In the genomic region with DNA sequence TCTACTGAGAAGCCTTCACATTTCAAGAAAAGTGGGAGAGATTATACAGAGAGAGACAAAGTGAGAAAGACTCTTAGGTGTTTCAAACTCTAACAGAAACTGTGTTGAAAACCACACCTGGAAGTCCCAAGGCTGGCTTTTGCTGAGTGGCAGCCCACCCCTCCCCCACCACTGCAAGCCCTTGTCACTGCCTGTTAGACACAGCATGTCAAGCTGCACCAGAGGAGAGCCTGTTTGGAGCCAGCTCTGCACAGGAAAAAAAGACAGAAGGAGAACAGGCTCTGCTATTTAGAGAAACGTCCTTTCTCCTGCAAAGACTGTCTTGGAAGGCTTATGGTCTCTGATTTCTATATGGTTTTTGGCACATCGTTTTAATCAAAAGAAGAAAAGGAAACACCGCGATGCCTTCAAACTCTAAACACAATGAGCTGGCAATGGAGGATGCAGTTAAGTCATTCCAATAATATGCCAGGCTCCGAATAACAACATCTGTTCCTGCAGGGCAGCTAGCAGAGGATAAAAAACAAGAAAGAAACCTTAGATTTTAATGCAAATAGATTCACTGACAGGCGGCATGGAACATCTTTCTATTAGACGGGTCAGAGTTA, we compare ENCODE assay signal across 11 cellular contexts.
DNase-seq lines count a peak whose midpoint lies in the region; ATAC-seq and TF ChIP-seq lines count a peak whose summit lies in the region.
"Had no signal": no experiment of that assay in that cellular context is flagged by ENCODE, and none has a peak within 500 bp of the region (broad histone marks: within the 10 kb centered on the region; RNA-seq: fewer than 3 reads in every experiment).

No MANE protein-coding gene starts in this region.

- no peak overlapping the region for H3K27ac Mint-ChIP-seq in endothelial cell (ENCODE audit: unreplicated experiment)
- H3K27ac Mint-ChIP-seq: activated naive CD8-positive, alpha-beta T cell treated with anti-CD3 and anti-CD28 coated beads, Interleukin-2, amount 10 ng/mL, durations not matched to agents 7 days and 5 days; memory B cell had no signal

- no peaks in the 10 kb centered on the region for H3K36me3 Mint-ChIP-seq in endothelial cell (ENCODE audit: low read depth, unreplicated experiment)
- H3K36me3 Mint-ChIP-seq: activated naive CD8-positive, alpha-beta T cell treated with anti-CD3 and anti-CD28 coated beads, Interleukin-2, amount 10 ng/mL, durations not matched to agents 7 days and 5 days; memory B cell had no signal

- peaks cover 1% of the 10 kb centered on the region for H3K27me3 Mint-ChIP-seq in endothelial cell (ENCODE audit: unreplicated experiment)
- H3K27me3 Mint-ChIP-seq: activated naive CD8-positive, alpha-beta T cell treated with anti-CD3 and anti-CD28 coated beads, Interleukin-2, amount 10 ng/mL, durations not matched to agents 7 days and 5 days; memory B cell had no signal

- TF ChIP-seq CTCF in endothelial cell (IDR thresholded peaks at IDR 0.05; ENCODE audit: unreplicated experiment) (no peak), PC-9 (conservative IDR thresholded peaks at IDR 0.05) (no peak)

- H3K9me3 Mint-ChIP-seq in endothelial cell (ENCODE audit: unreplicated experiment) = no peaks in the 10 kb centered on the region
- H3K9me3 Mint-ChIP-seq: memory B cell had no signal

- H3K4me3 Mint-ChIP-seq in endothelial cell (ENCODE audit: unreplicated experiment) = no peak overlapping the region
- H3K4me3 Mint-ChIP-seq: activated naive CD8-positive, alpha-beta T cell treated with anti-CD3 and anti-CD28 coated beads, Interleukin-2, amount 10 ng/mL, durations not matched to agents 7 days and 5 days; memory B cell had no signal

- H3K9ac ChIP-seq in muscle layer of colon (ENCODE audit: low read length) = no peak overlapping the region

- H3F3A ChIP-seq in PC-9 (ENCODE audit: insufficient read depth, low read depth) = no peaks in the 10 kb centered on the region

- no peak for ATAC-seq in HG03521 (IDR thresholded peaks at IDR 0.05; ENCODE audit: unreplicated experiment)

- no peaks in the 10 kb centered on the region for H3K9me2 ChIP-seq in PC-9 (ENCODE audit: insufficient read depth)

- H3K4me3 ChIP-seq in muscle layer of colon (ENCODE audit: low read depth in 1 of 2, low read length in 2 of 2) (no peak overlapping the region), PC-9 (no peak overlapping the region)

- no TSS peak for BruUV-seq in PC-9 (replicated peaks; lab: Mats Ljungman, UMichigan)

- H3K9me3 ChIP-seq in muscle layer of colon (ENCODE audit: low read length) (no peaks in the 10 kb centered on the region), PC-9 (ENCODE audit: insufficient read depth, low read depth) (no peaks in the 10 kb centered on the region)

- H3K36me3 ChIP-seq in muscle layer of colon (ENCODE audit: insufficient read depth, low read length) (no peaks in the 10 kb centered on the region), PC-9 (ENCODE audit: low read depth) (no peaks in the 10 kb centered on the region)

- H4K20me1 ChIP-seq in PC-9 (ENCODE audit: insufficient read depth) = no peaks in the 10 kb centered on the region

- H3K27me3 ChIP-seq in muscle layer of colon (ENCODE audit: control insufficient read depth in 1 of 2, insufficient read depth in 2 of 2, low read length in 2 of 2) = no peaks in the 10 kb centered on the region
- 0 out of 2 replicates have a peak, but pooled peaks cover 6% of the 10 kb centered on the region for H3K27me3 ChIP-seq in PC-9 (ENCODE audit: insufficient read depth, low read depth)

- CTCF ChIA-PET in PC-9 (lab: Charles Lee) = no interaction called here

- H2AFZ ChIP-seq in PC-9 = no peak overlapping the region

- intact Hi-C loops in PC-9 (cut with micrococcal nuclease; ENCODE audit: unreplicated experiment) = no loop called here

- peaks cover 24% of the 10 kb centered on the region for H3K4me1 ChIP-seq in muscle layer of colon (ENCODE audit: insufficient read depth, low read length)
- H3K4me1 ChIP-seq in PC-9 (replicated peaks; ENCODE audit: insufficient read depth) = no peaks in the 10 kb centered on the region

- no peaks in the 10 kb centered on the region for H3K79me2 ChIP-seq in PC-9 (ENCODE audit: low read depth)

- POLR2A ChIA-PET in PC-9 (lab: Charles Lee; ENCODE audit: unreplicated experiment) = no interaction called here

- H3K27ac ChIP-seq in muscle layer of colon (ENCODE audit: low read depth, low read length) = peak overlapping the region; percentile 67
- H3K27ac ChIP-seq in PC-9 = no peak overlapping the region

- DNase-seq in DMS 273 treated with DMSO at 0.1 percent for 48 hours (lab: John Stamatoyannopoulos, UW) (peak; percentile 67), NCI-H1694 (lab: John Stamatoyannopoulos, UW) (peak; percentile 70), endothelial cell (ENCODE audit: low spot score) (peak; percentile 8), PC-9 (no peak), OCI-M1 (lab: John Stamatoyannopoulos, UW) (no peak), glomerular visceral epithelial cell (ENCODE audit: extremely low spot score) (no peak)
- DNase-seq: activated naive CD8-positive, alpha-beta T cell treated with anti-CD3 and anti-CD28 coated beads, Interleukin-2, amount 10 ng/mL, durations not matched to agents 7 days and 5 days; stimulated activated CD4-positive, alpha-beta T cell treated with anti-CD3 and anti-CD28 coated beads, Interleukin-1b, Interleukin-23, amount 100 ng/mL, for 48 hours had no signal

- no peak overlapping the region for H3K4me2 ChIP-seq in PC-9

- no peaks in the 10 kb centered on the region for H3K4me1 Mint-ChIP-seq in endothelial cell (ENCODE audit: unreplicated experiment)
- H3K4me1 Mint-ChIP-seq: activated naive CD8-positive, alpha-beta T cell treated with anti-CD3 and anti-CD28 coated beads, Interleukin-2, amount 10 ng/mL, durations not matched to agents 7 days and 5 days; memory B cell had no signal

Comparison
In these comparisons a context has a peak if more than half of its experiments do, and no peak if none do; other contexts are left out.
1. DNase-seq: peak in DMS 273 treated with DMSO at 0.1 percent for 48 hours (single experiment), NCI-H1694 (single experiment) and endothelial cell (single experiment); none in PC-9 (0 of 2), OCI-M1 (single experiment) and glomerular visceral epithelial cell (single experiment).